In genomic region chr5:138753794-138754698, GRCh38 we compare ENCODE assay signal across 8 cellular contexts. TPM values are rescaled to one million over a fixed set of nuclear protein-coding genes. Genes with fewer than 3 reads are reported as not detected.
DNase-seq lines count a peak whose midpoint lies in the region; FAIRE-seq and TF ChIP-seq lines count a peak whose summit lies in the region.

No MANE protein-coding gene starts in this region.

- H3K4me3 ChIP-seq in SJCRH30 (peak overlapping the region; percentile 97), left ventricle myocardium inferior (peak overlapping the region; percentile 100), trophoblast cell (ENCODE audit: low read depth, low read length) (peak overlapping the region; percentile 93), vagina (peak overlapping the region; percentile 92 to 94)

- H3K4me3 Mint-ChIP-seq in IgD-negative memory B cell: peak overlapping the region; percentile 82 to 97 (median 88)

- H3K9me3 ChIP-seq in SJCRH30 (replicated peaks) (no peaks in the 10 kb centered on the region), left ventricle myocardium inferior (replicated peaks) (peaks cover 7% of the 10 kb centered on the region), trophoblast cell (ENCODE audit: insufficient read depth, low read depth, low read length) (no peaks in the 10 kb centered on the region), vagina (no peaks in the 10 kb centered on the region)

- TF ChIP-seq POLR2A in vagina (IDR thresholded peaks at IDR 0.05): no peak

- DNase-seq in GM18507 (ENCODE audit: extremely low spot score, insufficient read length, low read depth) (no peak), SJCRH30 (peak; percentile 85 to 87), amniotic stem cell (lab: John Stamatoyannopoulos, UW) (peak; percentile 85), left ventricle myocardium inferior (peak; percentile 94), trophoblast cell (peak; percentile 86 to 93), vagina (ENCODE audit: extremely low spot score in 2 of 2) (peak in 1 of 2 donors; percentile 91)

- peak overlapping the region; percentile 100 for H2BK5ac ChIP-seq in trophoblast cell (ENCODE audit: low read depth, low read length, poor library complexity)

- H2BK120ac ChIP-seq in trophoblast cell (ENCODE audit: insufficient read depth, low read length, poor library complexity): peak overlapping the region; percentile 98

- intact Hi-C loops in left ventricle myocardium inferior (cut with micrococcal nuclease): no loop called here
- intact Hi-C loops in vagina (cut with DNase I): loop anchor here (10.0 kb wide), 1 partner anchor 179 kb away; the partner anchor contains the start of gene HSPA9

- peak overlapping the region; percentile 98 for H4K8ac ChIP-seq in trophoblast cell (ENCODE audit: low read depth, low read length)

- peaks cover 9% of the 10 kb centered on the region for H3K36me3 Mint-ChIP-seq in IgD-negative memory B cell

- peak overlapping the region; percentile 99 for H3K14ac ChIP-seq in trophoblast cell (ENCODE audit: low read length)

- H3K4ac ChIP-seq in trophoblast cell (ENCODE audit: low read depth, low read length): peak overlapping the region; percentile 97

- peak overlapping the region; percentile 71 for H2BK12ac ChIP-seq in trophoblast cell (ENCODE audit: low read length)

- H3K4me1 ChIP-seq in SJCRH30 (peaks cover 3% of the 10 kb centered on the region; the same call in 1 of the 2 replicates), left ventricle myocardium inferior (peaks cover 59% of the 10 kb centered on the region), trophoblast cell (ENCODE audit: control insufficient read depth in 1 of 2, insufficient read depth in 2 of 2, low read length in 2 of 2) (peaks cover 10 to 13% of the 10 kb centered on the region in 2 experiments), vagina (peaks cover 44% of the 10 kb centered on the region)

- H4K91ac ChIP-seq in trophoblast cell (ENCODE audit: low read depth, low read length): peak overlapping the region; percentile 99

- peaks cover 36% of the 10 kb centered on the region for H3K79me2 ChIP-seq in trophoblast cell (ENCODE audit: control insufficient read depth, insufficient read depth, low read length, poor library complexity)

- H3K27ac ChIP-seq in 22Rv1 (peak overlapping the region; percentile 96), SJCRH30 (peak overlapping the region; percentile 71), left ventricle myocardium inferior (replicated peaks) (peak overlapping the region; percentile 100), trophoblast cell (ENCODE audit: low read depth, low read length) (peak overlapping the region; percentile 99), vagina (peak overlapping the region; percentile 96)

- H3K9ac ChIP-seq in trophoblast cell (ENCODE audit: low read length): peak overlapping the region; percentile 95

- H3K4me2 ChIP-seq in trophoblast cell (ENCODE audit: low read length): peak overlapping the region; percentile 43

- H3K9me3 Mint-ChIP-seq in IgD-negative memory B cell: peaks cover 0 to 3% (median 2%) of the 10 kb centered on the region in 3 donors

- H3K4me1 Mint-ChIP-seq in IgD-negative memory B cell: peaks cover 18 to 24% (median 19%) of the 10 kb centered on the region in 3 donors

- H3K27me3 Mint-ChIP-seq in IgD-negative memory B cell: no peaks in the 10 kb centered on the region

- peak; percentile 50 for FAIRE-seq in GM18507 (lab: Jason Lieb, UNC)

- H3K27ac Mint-ChIP-seq in IgD-negative memory B cell: peak overlapping the region in 2 of 3 donors; percentile 8 to 78

- H3K27me3 ChIP-seq in SJCRH30: no peaks in the 10 kb centered on the region
- H3K27me3 ChIP-seq in left ventricle myocardium inferior (ENCODE audit: low read depth): no peaks in the 10 kb centered on the region
- H3K27me3 ChIP-seq in trophoblast cell (ENCODE audit: insufficient read depth, low read length): no peaks in the 10 kb centered on the region
- no peaks in the 10 kb centered on the region for H3K27me3 ChIP-seq in vagina

- peak overlapping the region; percentile 99 for H3K18ac ChIP-seq in trophoblast cell (ENCODE audit: low read length)

- no CpG with 5 or more reads among the region's 58 CpGs for WGBS in trophoblast cell (ENCODE audit: extremely low coverage, insufficient coverage, insufficient read length)

- peak overlapping the region; percentile 97 for H4K12ac ChIP-seq in trophoblast cell (ENCODE audit: low read depth, low read length)

- H3K23ac ChIP-seq in trophoblast cell (ENCODE audit: low read length): no peak overlapping the region

- H2AFZ ChIP-seq in trophoblast cell (ENCODE audit: insufficient read depth, low read length, poor library complexity): peak overlapping the region; percentile 89

- H3K79me1 ChIP-seq in trophoblast cell (ENCODE audit: low read length): peaks cover 16% of the 10 kb centered on the region

- H3K36me3 ChIP-seq in SJCRH30: no peaks in the 10 kb centered on the region; the same call in 1 of the 2 replicates
- H3K36me3 ChIP-seq in left ventricle myocardium inferior: peaks cover 16% of the 10 kb centered on the region
- peaks cover 13 to 20% of the 10 kb centered on the region in 2 experiments for H3K36me3 ChIP-seq in trophoblast cell (ENCODE audit: control insufficient read depth in 1 of 2, insufficient read depth in 2 of 2, low read length in 2 of 2)
- H3K36me3 ChIP-seq in vagina: peaks cover 0 to 12% of the 10 kb centered on the region in 2 donors

- H2AK5ac ChIP-seq in trophoblast cell (ENCODE audit: low read length): peak overlapping the region; percentile 97

- TF ChIP-seq CTCF in 22Rv1 (IDR thresholded peaks at IDR 0.05) (no peak), left ventricle myocardium inferior (IDR thresholded peaks at IDR 0.05; ENCODE audit: borderline replicate concordance) (no peak), vagina (IDR thresholded peaks at IDR 0.05) (no peak)

RNA-seq across cellular contexts. Expression of gene CTNNA1, which starts 0.8 kb away (rescaled TPM):
- 21.4 TPM for polyA plus RNA-seq in IgD-negative memory B cell
- 153 and 159 TPM in 2 replicates for total RNA-seq in SJCRH30 (2014; rRNA removed; shearing (Covaris generic))
- total RNA-seq in left ventricle myocardium inferior (341 TPM), vagina (304 TPM)
- 203 and 211 TPM in 2 replicates for polyA plus RNA-seq in trophoblast cell (2013)
